Comparison of ENCODE assay signal across 29 cellular contexts in the genomic region with DNA sequence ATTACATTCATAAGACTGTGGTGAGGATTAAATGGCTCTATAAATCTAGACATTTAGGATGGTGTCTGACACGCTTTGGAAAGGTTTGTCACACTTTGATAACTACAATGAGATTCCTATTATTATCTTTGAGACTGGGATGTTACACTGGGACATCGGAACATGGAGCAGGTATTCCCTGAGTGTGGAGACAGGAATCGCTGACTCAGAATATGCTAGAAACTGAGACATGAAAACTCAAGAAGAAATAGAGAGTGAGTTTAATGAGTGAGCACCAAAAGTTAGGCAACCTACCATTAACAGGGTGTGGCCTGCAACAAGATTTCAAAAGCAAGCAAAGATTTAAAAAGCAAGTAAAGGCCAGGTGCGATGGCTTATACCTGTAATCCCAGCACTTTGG.
"Had no signal": no experiment of that assay in that cellular context is flagged by ENCODE, and none has a peak within 500 bp of the region (broad histone marks: within the 10 kb centered on the region; RNA-seq: fewer than 3 reads in every experiment).

No MANE protein-coding gene starts in this region.

- H3K4me2 ChIP-seq: neural progenitor cell, smooth muscle cell had no signal

- H3K9me3 Mint-ChIP-seq: natural killer cell; nephron; neural progenitor cell; stimulated activated effector memory CD8-positive, alpha-beta T cell treated with anti-CD3 and anti-CD28 coated beads, Interleukin-12 subunit alpha, Interleukin-12 subunit beta, amount 100 ng/mL, for 72 hours; stimulated activated naive B cell treated with anti-CD40 and anti-IgM and Interleukin-4, amounts not matched to agents 10 μg/mL and 1 μg/mL and 100 μg/mL, for 72 hours; stimulated activated naive CD8-positive, alpha-beta T cell treated with anti-CD3 and anti-CD28 coated beads, Interleukin-15, Interleukin-2, amounts not matched to agents 100 ng/mL and 50 ng/mL, for 24 hours had no signal

- H3K4me1 ChIP-seq: neural progenitor cell, parathyroid adenoma, psoas muscle, spleen, stomach, thyroid gland, upper lobe of left lung, vagina had no signal

- H3K9me3 ChIP-seq: ovary, psoas muscle, spleen, stomach, thoracic aorta, thyroid gland, tibial nerve, upper lobe of left lung, vagina had no signal

- H3K4me3 Mint-ChIP-seq: natural killer cell; nephron; neural progenitor cell; stimulated activated effector memory CD8-positive, alpha-beta T cell treated with anti-CD3 and anti-CD28 coated beads, Interleukin-12 subunit alpha, Interleukin-12 subunit beta, amount 100 ng/mL, for 72 hours; stimulated activated naive B cell treated with anti-CD40 and anti-IgM and Interleukin-4, amounts not matched to agents 10 μg/mL and 1 μg/mL and 100 μg/mL, for 72 hours; stimulated activated naive CD8-positive, alpha-beta T cell treated with anti-CD3 and anti-CD28 coated beads, Interleukin-15, Interleukin-2, amounts not matched to agents 100 ng/mL and 50 ng/mL, for 24 hours had no signal

- ATAC-seq: natural killer cell; psoas muscle; right cardiac atrium; sciatic nerve; stimulated activated effector memory CD8-positive, alpha-beta T cell treated with anti-CD3 and anti-CD28 coated beads, Interleukin-12 subunit alpha, Interleukin-12 subunit beta, amount 100 ng/mL, for 72 hours; stimulated activated naive B cell treated with anti-CD40 and anti-IgM and Interleukin-4, amounts not matched to agents 10 μg/mL and 1 μg/mL and 100 μg/mL, for 72 hours had no signal

- H3K9ac ChIP-seq: neural progenitor cell, parathyroid adenoma had no signal

- FAIRE-seq: urothelium cell line had no signal

- H3K4me1 Mint-ChIP-seq: natural killer cell; stimulated activated effector memory CD8-positive, alpha-beta T cell treated with anti-CD3 and anti-CD28 coated beads, Interleukin-12 subunit alpha, Interleukin-12 subunit beta, amount 100 ng/mL, for 72 hours; stimulated activated naive B cell treated with anti-CD40 and anti-IgM and Interleukin-4, amounts not matched to agents 10 μg/mL and 1 μg/mL and 100 μg/mL, for 72 hours had no signal

- H3K79me2 ChIP-seq: parathyroid adenoma had no signal

- H2AFZ ChIP-seq: neural progenitor cell, parathyroid adenoma had no signal

- H3K27me3 Mint-ChIP-seq: progenitor cell of endocrine pancreas; stimulated activated naive B cell treated with anti-CD40 and anti-IgM and Interleukin-4, amounts not matched to agents 10 μg/mL and 1 μg/mL and 100 μg/mL, for 72 hours; stimulated activated naive CD8-positive, alpha-beta T cell treated with anti-CD3 and anti-CD28 coated beads, Interleukin-15, Interleukin-2, amounts not matched to agents 100 ng/mL and 50 ng/mL, for 24 hours had no signal

- H3K27me3 ChIP-seq: neural progenitor cell, ovary, spleen, stomach, thyroid gland, tibial nerve, upper lobe of left lung, vagina had no signal

- H3K27ac Mint-ChIP-seq: natural killer cell; nephron; neural progenitor cell; progenitor cell of endocrine pancreas; stimulated activated effector memory CD8-positive, alpha-beta T cell treated with anti-CD3 and anti-CD28 coated beads, Interleukin-12 subunit alpha, Interleukin-12 subunit beta, amount 100 ng/mL, for 72 hours; stimulated activated naive B cell treated with anti-CD40 and anti-IgM and Interleukin-4, amounts not matched to agents 10 μg/mL and 1 μg/mL and 100 μg/mL, for 72 hours; stimulated activated naive CD8-positive, alpha-beta T cell treated with anti-CD3 and anti-CD28 coated beads, Interleukin-15, Interleukin-2, amounts not matched to agents 100 ng/mL and 50 ng/mL, for 24 hours had no signal

- H3K27ac ChIP-seq: neural progenitor cell, ovary, parathyroid adenoma, psoas muscle, skin epidermis, spleen, stomach, thoracic aorta, thyroid gland, tibial nerve, upper lobe of left lung, vagina had no signal

- DNase-seq: natural killer cell; occipital lobe; ovary; psoas muscle; spleen; stimulated activated CD4-positive, alpha-beta T cell treated with anti-CD3 and anti-CD28 coated beads, Interleukin-12 subunit alpha, Interleukin-12 subunit beta, amount 100 ng/mL, for 4 hours; stimulated activated CD4-positive, alpha-beta T cell treated with anti-CD3 and anti-CD28 coated beads, Interleukin-1b, Interleukin-23, amount 100 ng/mL, for 48 hours; stimulated activated CD4-positive, alpha-beta T cell treated with anti-CD3 and anti-CD28 coated beads, Interleukin-2, amount 100 ng/mL, for 48 hours; stimulated activated CD4-positive, alpha-beta T cell treated with anti-CD3 and anti-CD28 coated beads, Interleukin-4, amount 100 ng/mL, for 24 hours; stimulated activated naive B cell treated with anti-CD40 and anti-IgM and Interleukin-4, amounts not matched to agents 10 μg/mL and 1 μg/mL and 100 μg/mL, for 72 hours; stimulated activated naive CD4-positive, alpha-beta T cell treated with Interleukin-2 at 50 U/mL for 16 hours; stomach; thyroid gland; trophoblast cell had no signal

- H3K4me3 ChIP-seq: neural progenitor cell, ovary, psoas muscle, skin epidermis, smooth muscle cell, spleen, stomach, thoracic aorta, thyroid gland, tibial nerve, upper lobe of left lung, vagina had no signal

- H3K36me3 ChIP-seq: neural progenitor cell, ovary, spleen, stomach, thoracic aorta, thyroid gland, tibial nerve, upper lobe of left lung, vagina had no signal

- H3K36me3 Mint-ChIP-seq: natural killer cell; neural progenitor cell; stimulated activated effector memory CD8-positive, alpha-beta T cell treated with anti-CD3 and anti-CD28 coated beads, Interleukin-12 subunit alpha, Interleukin-12 subunit beta, amount 100 ng/mL, for 72 hours; stimulated activated naive B cell treated with anti-CD40 and anti-IgM and Interleukin-4, amounts not matched to agents 10 μg/mL and 1 μg/mL and 100 μg/mL, for 72 hours had no signal
